In the genomic region with DNA sequence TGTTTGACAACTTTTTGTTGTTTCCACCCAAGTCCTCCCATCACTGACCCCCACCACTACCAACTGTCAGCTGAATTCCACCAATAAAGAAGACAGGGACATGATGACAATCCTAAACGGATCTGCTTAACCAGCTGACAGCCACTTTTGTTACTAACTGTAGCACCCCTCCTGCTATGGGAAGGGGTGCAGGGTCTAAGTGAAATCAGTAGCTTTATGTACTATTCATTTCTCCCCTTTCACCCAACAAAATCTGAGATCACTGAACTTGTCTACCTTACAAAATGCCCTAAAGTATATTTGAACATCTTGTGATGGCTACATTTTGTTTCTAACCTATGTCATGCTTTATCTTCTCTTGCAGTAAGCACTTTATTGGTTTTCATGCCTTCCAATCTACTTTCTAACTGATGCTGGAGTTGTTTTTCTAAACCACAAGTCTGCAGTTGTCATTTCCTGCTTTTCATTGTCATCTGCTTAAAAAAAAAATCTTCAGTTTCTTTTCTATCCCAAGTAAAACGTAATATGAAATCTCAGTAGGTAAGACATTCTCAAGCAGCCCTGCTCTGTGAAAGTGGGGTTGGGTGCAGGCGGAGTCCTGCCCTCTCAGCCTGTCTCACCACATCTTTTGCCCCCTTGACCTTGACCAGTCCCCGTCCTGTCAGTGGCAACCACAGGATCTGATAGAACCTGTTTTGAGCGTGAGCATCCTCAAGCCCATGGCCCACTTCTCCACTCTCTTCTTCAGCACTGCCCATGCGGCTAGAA, we compare ENCODE assay signal across 18 cellular contexts.
DNase-seq lines count a peak whose midpoint lies in the region; ATAC-seq and TF ChIP-seq lines count a peak whose summit lies in the region.
"Had no signal": no experiment of that assay in that cellular context is flagged by ENCODE, and none has a peak within 500 bp of the region (broad histone marks: within the 10 kb centered on the region; RNA-seq: fewer than 3 reads in every experiment).

No MANE protein-coding gene starts in this region.

- H3K27ac ChIP-seq in BLaER1 treated with 17β-estradiol and CSF1 and Interleukin-3, amounts not matched to agents 10 nM and 100 nM, result no peak overlapping the region
- H3K27ac ChIP-seq: left lung, ovary, sigmoid colon, thyroid gland had no signal

- DNase-seq in GM06990 (ENCODE audit: extremely low read depth, insufficient read length), result peak; percentile 9
- peak; percentile 34 for DNase-seq in activated CD8-positive, alpha-beta T cell treated with anti-CD3 and anti-CD28 coated beads, Interleukin-2, amount 10 ng/mL, durations not matched to agents 7 days and 5 days
- no peak for DNase-seq in effector memory CD8-positive, alpha-beta T cell
- DNase-seq in NCI-H2107 (lab: John Stamatoyannopoulos, UW), result no peak
- no peak for DNase-seq in KBM-7
- no peak for DNase-seq in HK-2 (ENCODE audit: unreplicated experiment)
- DNase-seq: amniotic stem cell; foreskin fibroblast; H9; left lung; NCI-H187; NCI-H510A; ovary; sigmoid colon; stimulated activated CD4-positive, alpha-beta T cell treated with anti-CD3 and anti-CD28 coated beads, Interleukin-2, amount 100 ng/mL, for 48 hours; thyroid gland had no signal

- no peak overlapping the region for H3K4me3 ChIP-seq in BLaER1 treated with 17β-estradiol and CSF1 and Interleukin-3, amounts not matched to agents 10 nM and 100 nM
- H3K4me3 ChIP-seq in GM06990 (replicated peaks; ENCODE audit: low read depth, low read length), result no peak overlapping the region
- H3K4me3 ChIP-seq: left lung, ovary, sigmoid colon, thyroid gland had no signal

- H3K9me3 Mint-ChIP-seq in activated CD8-positive, alpha-beta T cell treated with anti-CD3 and anti-CD28 coated beads, Interleukin-2, amount 10 ng/mL, durations not matched to agents 7 days and 5 days (ENCODE audit: insufficient read depth), result no peaks in the 10 kb centered on the region
- no peaks in the 10 kb centered on the region for H3K9me3 Mint-ChIP-seq in effector memory CD8-positive, alpha-beta T cell

- H3K4me3 Mint-ChIP-seq in activated CD8-positive, alpha-beta T cell treated with anti-CD3 and anti-CD28 coated beads, Interleukin-2, amount 10 ng/mL, durations not matched to agents 7 days and 5 days, result peak overlapping the region; percentile 39
- peak overlapping the region; percentile 59 to 61 for H3K4me3 Mint-ChIP-seq in effector memory CD8-positive, alpha-beta T cell
- H3K4me3 Mint-ChIP-seq: H9 had no signal

- H3K27ac Mint-ChIP-seq in activated CD8-positive, alpha-beta T cell treated with anti-CD3 and anti-CD28 coated beads, Interleukin-2, amount 10 ng/mL, durations not matched to agents 7 days and 5 days, result peak overlapping the region; percentile 87
- peak overlapping the region; percentile 76 to 86 for H3K27ac Mint-ChIP-seq in effector memory CD8-positive, alpha-beta T cell
- H3K27ac Mint-ChIP-seq: H9 had no signal

- peaks cover 22% of the 10 kb centered on the region for H3K4me1 Mint-ChIP-seq in activated CD8-positive, alpha-beta T cell treated with anti-CD3 and anti-CD28 coated beads, Interleukin-2, amount 10 ng/mL, durations not matched to agents 7 days and 5 days (ENCODE audit: low read depth)
- peaks cover 14 to 15% of the 10 kb centered on the region in 2 donors for H3K4me1 Mint-ChIP-seq in effector memory CD8-positive, alpha-beta T cell (ENCODE audit: low read depth in 2 of 2)

- H3K9ac ChIP-seq in BLaER1 treated with 17β-estradiol and CSF1 and Interleukin-3, amounts not matched to agents 10 nM and 100 nM, result no peak overlapping the region

- POLR2A ChIA-PET in activated CD8-positive, alpha-beta T cell treated with anti-CD3 and anti-CD28 coated beads, Interleukin-2, amount 10 ng/mL, durations not matched to agents 7 days and 5 days (lab: Charles Lee), result no interaction called here

- H3K36me3 ChIP-seq in BLaER1 treated with 17β-estradiol and CSF1 and Interleukin-3, amounts not matched to agents 10 nM and 100 nM, result no peaks in the 10 kb centered on the region
- no peaks in the 10 kb centered on the region for H3K36me3 ChIP-seq in GM06990 (ENCODE audit: control insufficient read depth, insufficient read depth, low read length)
- H3K36me3 ChIP-seq: left lung, ovary, sigmoid colon, thyroid gland had no signal

- in situ Hi-C loops in KBM-7 (cut with MboI; ENCODE audit: low pct_unique_long_range_greater_than_20kb, low sequenced_read_pairs), result no loop called here

- H3K4me1 ChIP-seq in BLaER1 treated with 17β-estradiol and CSF1 and Interleukin-3, amounts not matched to agents 10 nM and 100 nM, result peaks cover 0 to 12% (median 9%) of the 10 kb centered on the region in 10 experiments; a peak in 13 of 20 replicates
- H3K4me1 ChIP-seq: left lung, thyroid gland had no signal

- H3K36me3 Mint-ChIP-seq in activated CD8-positive, alpha-beta T cell treated with anti-CD3 and anti-CD28 coated beads, Interleukin-2, amount 10 ng/mL, durations not matched to agents 7 days and 5 days (ENCODE audit: low read depth), result no peaks in the 10 kb centered on the region
- no peaks in the 10 kb centered on the region for H3K36me3 Mint-ChIP-seq in effector memory CD8-positive, alpha-beta T cell (ENCODE audit: insufficient read depth)

- H3K4me2 ChIP-seq in BLaER1 treated with 17β-estradiol and CSF1 and Interleukin-3, amounts not matched to agents 10 nM and 100 nM, result peak overlapping the region in 7 of 11 experiments; percentile 6 to 30 (median 12); a peak in 10 of 22 replicates

- no peaks in the 10 kb centered on the region for H3K9me3 ChIP-seq in BLaER1 treated with 17β-estradiol and CSF1 and Interleukin-3, amounts not matched to agents 10 nM and 100 nM (replicated peaks in 1 of 11)
- H3K9me3 ChIP-seq: left lung, ovary, sigmoid colon, thyroid gland had no signal

- no peaks in the 10 kb centered on the region for H3K27me3 ChIP-seq in BLaER1 treated with 17β-estradiol and CSF1 and Interleukin-3, amounts not matched to agents 10 nM and 100 nM
- no peaks in the 10 kb centered on the region for H3K27me3 ChIP-seq in GM06990 (replicated peaks; ENCODE audit: control insufficient read depth, insufficient read depth, low read length)
- H3K27me3 ChIP-seq: left lung, ovary, sigmoid colon, thyroid gland had no signal

- no peaks in the 10 kb centered on the region for H4K20me1 ChIP-seq in BLaER1 treated with 17β-estradiol and CSF1 and Interleukin-3, amounts not matched to agents 10 nM and 100 nM

- H3K27me3 Mint-ChIP-seq in activated CD8-positive, alpha-beta T cell treated with anti-CD3 and anti-CD28 coated beads, Interleukin-2, amount 10 ng/mL, durations not matched to agents 7 days and 5 days (ENCODE audit: low read depth), result no peaks in the 10 kb centered on the region
- H3K27me3 Mint-ChIP-seq in effector memory CD8-positive, alpha-beta T cell, result no peaks in the 10 kb centered on the region

- no peak for TF ChIP-seq CTCF in GM06990 (IDR thresholded peaks at IDR 0.05; ENCODE audit: insufficient read depth, low read length, poor library complexity, severe bottlenecking)

- ATAC-seq in activated CD8-positive, alpha-beta T cell treated with anti-CD3 and anti-CD28 coated beads, Interleukin-2, amount 10 ng/mL, durations not matched to agents 7 days and 5 days, result peak; percentile 74
- peak; percentile 71 for ATAC-seq in effector memory CD8-positive, alpha-beta T cell (replicated peaks)
- ATAC-seq in GM21619 (IDR thresholded peaks at IDR 0.05; ENCODE audit: unreplicated experiment), result no peak
- ATAC-seq: left lung had no signal

- CTCF ChIA-PET in activated CD8-positive, alpha-beta T cell treated with anti-CD3 and anti-CD28 coated beads, Interleukin-2, amount 10 ng/mL, durations not matched to agents 7 days and 5 days (lab: Charles Lee), result no interaction called here

Comparison
In these comparisons a context has a peak if more than half of its experiments do, and no peak if none do; other contexts are left out.
1. DNase-seq: peak in GM06990 (single experiment) and activated CD8-positive, alpha-beta T cell treated with anti-CD3 and anti-CD28 coated beads, Interleukin-2, amount 10 ng/mL, durations not matched to agents 7 days and 5 days (single experiment); none in effector memory CD8-positive, alpha-beta T cell (0 of 3), NCI-H2107 (single experiment), KBM-7 (single experiment) and HK-2 (single experiment).